Comparison of ENCODE assay signal across 8 cellular contexts in genomic region chr19:45251452-45252354, GRCh38. TPM values are rescaled to one million over a fixed set of nuclear protein-coding genes. Genes with fewer than 3 reads are reported as not detected.
A peak's percentile ranks its signal among the peaks of the same experiment; 100 is the strongest.
DNase-seq lines count a peak whose midpoint lies in the region; ATAC-seq, FAIRE-seq and TF ChIP-seq lines count a peak whose summit lies in the region.

No MANE protein-coding gene starts in this region.

- no peak for FAIRE-seq in bronchial epithelial cell (lab: Jason Lieb, UNC)

- H3K36me3 Mint-ChIP-seq in CD8-positive, alpha-beta T cell: peaks cover 4% of the 10 kb centered on the region

- intact Hi-C loops in CD8-positive, alpha-beta T cell (cut with DNase I, micrococcal nuclease): loop anchor here in 1 of 2 experiments (1.0 to 5.0 kb wide), 3 partner anchors 155 to 359 kb away; partner anchors contain the start of genes POLR1G, RELB and TOMM40
- intact Hi-C loops in tibial artery (cut with DNase I; ENCODE audit: low total_unique reads): loop anchor here (10.0 kb wide), 1 partner anchor 257 kb away; no protein-coding TSS in a partner anchor

- CTCF ChIA-PET in CD8-positive, alpha-beta T cell (lab: Charles Lee): no interaction called here

- H3K27me3 ChIP-seq in CD8-positive, alpha-beta T cell (ENCODE audit: insufficient read depth, low read length): no peaks in the 10 kb centered on the region
- H3K27me3 ChIP-seq in MG63 (no peaks in the 10 kb centered on the region), bronchial epithelial cell (ENCODE audit: control insufficient read depth, insufficient read depth, low read length) (no peaks in the 10 kb centered on the region), liver (ENCODE audit: control insufficient read depth in 4 of 4, insufficient read depth in 4 of 4, low read length in 3 of 4) (no peaks in the 10 kb centered on the region), tibial artery (peaks cover 0 to 4% of the 10 kb centered on the region in 2 donors)

- peaks cover 42% of the 10 kb centered on the region for H3K4me1 Mint-ChIP-seq in CD8-positive, alpha-beta T cell (ENCODE audit: low read depth)

- H3K9me3 ChIP-seq in CD8-positive, alpha-beta T cell (ENCODE audit: low read length): no peaks in the 10 kb centered on the region
- H3K9me3 ChIP-seq in MG63 (no peaks in the 10 kb centered on the region), liver (ENCODE audit: control insufficient read depth in 4 of 4, low read length in 3 of 4) (no peaks in the 10 kb centered on the region), tibial artery (no peaks in the 10 kb centered on the region)

- POLR2A ChIA-PET in CD8-positive, alpha-beta T cell (lab: Charles Lee): no interaction called here

- no peaks in the 10 kb centered on the region for H3K9me3 Mint-ChIP-seq in CD8-positive, alpha-beta T cell

- WGBS in liver: 1% methylated on average over 57 of the region's 57 CpGs

- H3K27ac ChIP-seq in CD8-positive, alpha-beta T cell (ENCODE audit: low read depth, low read length): peak overlapping the region; percentile 20
- H3K27ac ChIP-seq in liver (ENCODE audit: low read depth in 1 of 2, low read length in 2 of 2) (peak overlapping the region; percentile 61 to 64), tibial artery (peak overlapping the region; percentile 81 to 82)

- peak overlapping the region; percentile 82 for H3K4me3 Mint-ChIP-seq in CD8-positive, alpha-beta T cell

- peaks cover 39% of the 10 kb centered on the region for H3K4me1 ChIP-seq in CD8-positive, alpha-beta T cell (ENCODE audit: insufficient read depth, low read length)
- H3K4me1 ChIP-seq in liver (ENCODE audit: control insufficient read depth in 4 of 4, insufficient read depth in 4 of 4, low read length in 3 of 4) (peaks cover 3 to 44% (median 32%) of the 10 kb centered on the region in 4 donors), tibial artery (peaks cover 0 to 57% (median 43%) of the 10 kb centered on the region in 4 donors)

- H3K9ac ChIP-seq in liver (ENCODE audit: low read depth in 1 of 2, low read length in 2 of 2): peak overlapping the region; percentile 70 to 81

- H3K36me3 ChIP-seq in CD8-positive, alpha-beta T cell (ENCODE audit: insufficient read depth, low read length): no peaks in the 10 kb centered on the region
- H3K36me3 ChIP-seq in MG63 (peaks cover 21% of the 10 kb centered on the region), bronchial epithelial cell (ENCODE audit: control insufficient read depth, insufficient read depth, low read length) (peaks cover 6% of the 10 kb centered on the region), liver (ENCODE audit: control insufficient read depth in 4 of 4, insufficient read depth in 3 of 4, low read depth in 1 of 4, low read length in 3 of 4) (no peaks in the 10 kb centered on the region), tibial artery (no peaks in the 10 kb centered on the region)

- H3K4me3 ChIP-seq in CD8-positive, alpha-beta T cell (ENCODE audit: low read depth, low read length): peak overlapping the region; percentile 62
- H3K4me3 ChIP-seq in MG63: peak overlapping the region; percentile 83
- H3K4me3 ChIP-seq in bronchial epithelial cell (ENCODE audit: low read depth, low read length): peak overlapping the region; percentile 78
- H3K4me3 ChIP-seq in liver (ENCODE audit: low read depth in 1 of 3, low read length in 3 of 3): peak overlapping the region; percentile 82 to 92 (median 90)
- H3K4me3 ChIP-seq in tibial artery: peak overlapping the region; percentile 97 to 99

- peak overlapping the region; percentile 72 for H3K27ac Mint-ChIP-seq in CD8-positive, alpha-beta T cell

- TF ChIP-seq RAD21 in liver (IDR thresholded peaks at IDR 0.05): peak in 1 of 2 donors; percentile 8

- TF ChIP-seq CTCF in CD8-positive, alpha-beta T cell (IDR thresholded peaks at IDR 0.05): no peak
- TF ChIP-seq CTCF in bronchial epithelial cell (IDR thresholded peaks at IDR 0.05; ENCODE audit: insufficient read depth, low read length, severe bottlenecking) (peak; percentile 8), liver (IDR thresholded peaks at IDR 0.05; ENCODE audit: low read depth, low read length, missing input control) (no peak), tibial artery (IDR thresholded peaks at IDR 0.05) (no peak)

- peak; percentile 12 for ATAC-seq in CD8-positive, alpha-beta T cell
- ATAC-seq in GM19463 (IDR thresholded peaks at IDR 0.05; ENCODE audit: unreplicated experiment): no peak

- DNase-seq in CD8-positive, alpha-beta T cell: no peak
- DNase-seq in MG63 (peak; percentile 35), bronchial epithelial cell (ENCODE audit: low read depth) (no peak), tibial artery (no peak), pons (ENCODE audit: low spot score) (no peak), SHP77 treated with DMSO at 0.1 percent for 48 hours (lab: John Stamatoyannopoulos, UW) (no peak)

- H3K27me3 Mint-ChIP-seq in CD8-positive, alpha-beta T cell (ENCODE audit: low read depth): no peaks in the 10 kb centered on the region

TF ChIP-seq in liver, 16 proteins besides CTCF, POLR2A, EP300 and RAD21:
- no peak for TF ChIP-seq YY1 (IDR thresholded peaks at IDR 0.05)
- TF ChIP-seq FOXA2 (IDR thresholded peaks at IDR 0.05): no peak
- TF ChIP-seq HNF4A (conservative IDR thresholded peaks at IDR 0.05): no peak
- no peak for TF ChIP-seq TAF1 (conservative IDR thresholded peaks at IDR 0.05)
- TF ChIP-seq JUND (IDR thresholded peaks at IDR 0.05): no peak
- TF ChIP-seq ZBTB33 (IDR thresholded peaks at IDR 0.05): no peak
- TF ChIP-seq GABPA (IDR thresholded peaks at IDR 0.05 in 1 of 2, conservative IDR thresholded peaks at IDR 0.05 in 1 of 2): no peak
- TF ChIP-seq HNF4G (IDR thresholded peaks at IDR 0.05): no peak
- no peak for TF ChIP-seq RXRA (IDR thresholded peaks at IDR 0.05)
- no peak for TF ChIP-seq ATF3 (IDR thresholded peaks at IDR 0.05)
- no peak for TF ChIP-seq MAX (IDR thresholded peaks at IDR 0.05)
- no peak for TF ChIP-seq FOXA1 (IDR thresholded peaks at IDR 0.05)
- no peak for TF ChIP-seq EGR1 (IDR thresholded peaks at IDR 0.05; ENCODE audit: low read depth in 2 of 2)
- no peak for TF ChIP-seq NR2F2 (IDR thresholded peaks at IDR 0.05)
- no peak for TF ChIP-seq REST (IDR thresholded peaks at IDR 0.05)
- TF ChIP-seq SP1 (IDR thresholded peaks at IDR 0.05): no peak
TF ChIP-seq in liver: peak in this region for 0.

RNA-seq across cellular contexts. Expression of gene MARK4, which starts 0.6 kb away (rescaled TPM):
- total RNA-seq in CD8-positive, alpha-beta T cell: 10 to 100 TPM; 17.2 to 19.9 TPM
- total RNA-seq in MG63 (2014; rRNA removed; shearing (Covaris generic); ENCODE audit: low replicate concordance): 10.1 and 12.0 TPM in 2 replicates
- total RNA-seq in bronchial epithelial cell: 10.8 and 14.8 TPM in 2 replicates
- total RNA-seq in liver: 1 to 10 TPM; 3.5 to 8.6 TPM
- 10 to 100 TPM in 1 of 2 donors, 1 to 10 TPM in 1; 3.5 to 11.1 TPM for polyA plus RNA-seq in liver

RNA-seq across cellular contexts. Expression of gene EXOC3L2, which starts 6.5 kb away (rescaled TPM):
- total RNA-seq in CD8-positive, alpha-beta T cell: not detected
- not detected in 2 replicates for total RNA-seq in MG63 (2014; rRNA removed; shearing (Covaris generic); ENCODE audit: low replicate concordance)
- total RNA-seq in bronchial epithelial cell (not detected in 2 replicates), liver (1 to 10 TPM; 4.0 to 7.3 TPM)
- 1 to 10 TPM; 1.3 to 4.2 TPM for polyA plus RNA-seq in liver

Comparison
In these comparisons a context has a peak if more than half of its experiments do, and no peak if none do; other contexts are left out.
1. H3K27ac ChIP-seq: peak in every context shown above with its lines; median percentile 82 in tibial artery; 62 in liver; 20 in CD8-positive, alpha-beta T cell.